In genomic region chr2:178111743-178112142, GRCh38 we compare ENCODE assay signal across 8 cellular contexts. TPM values are rescaled to one million over a fixed set of nuclear protein-coding genes. Genes with fewer than 3 reads are reported as not detected.
DNase-seq lines count a peak whose midpoint lies in the region; ATAC-seq and TF ChIP-seq lines count a peak whose summit lies in the region.

No MANE protein-coding gene starts in this region.

- H3K36me3 Mint-ChIP-seq in chondrocyte (ENCODE audit: low read depth): peaks cover 3% of the 10 kb centered on the region

- H3K27me3 Mint-ChIP-seq in chondrocyte (ENCODE audit: low read depth): no peaks in the 10 kb centered on the region

- peak overlapping the region; percentile 92 for H3K4me3 ChIP-seq in rectal smooth muscle tissue (ENCODE audit: low read length)

- DNase-seq in chondrocyte (ENCODE audit: low spot score) (no peak), D341Med (ENCODE audit: low spot score) (no peak), ecto neural progenitor cell (ENCODE audit: low spot score) (no peak)
- DNase-seq in stimulated activated CD4-positive, alpha-beta T cell treated with anti-CD3 and anti-CD28 coated beads, Interleukin-4, amount 100 ng/mL, for 24 hours: no peak

- no peaks in the 10 kb centered on the region for H3K9me3 ChIP-seq in KOPT-K1 (ENCODE audit: insufficient read depth, low read length, poor library complexity, severe bottlenecking)

- peak; percentile 0 for ATAC-seq in GM19452 (IDR thresholded peaks at IDR 0.05; ENCODE audit: unreplicated experiment)
- no peak for ATAC-seq in HG03097 (IDR thresholded peaks at IDR 0.05; ENCODE audit: low FRiP score, unreplicated experiment)

- no peak overlapping the region for H3K4me3 Mint-ChIP-seq in chondrocyte (ENCODE audit: unreplicated experiment)

- no peak overlapping the region for H3K9ac ChIP-seq in rectal smooth muscle tissue (ENCODE audit: low read length)

- H3K4me1 Mint-ChIP-seq in chondrocyte (ENCODE audit: low read depth): peaks cover 16% of the 10 kb centered on the region

- H3K27ac ChIP-seq in KOPT-K1 (ENCODE audit: low read depth, low read length, poor library complexity, severe bottlenecking) (peak overlapping the region; percentile 72), rectal smooth muscle tissue (ENCODE audit: low read depth, low read length) (no peak overlapping the region)

- H3K27me3 ChIP-seq in rectal smooth muscle tissue (ENCODE audit: control insufficient read depth, insufficient read depth, low read length): no peaks in the 10 kb centered on the region

- H3K36me3 ChIP-seq in KOPT-K1 (ENCODE audit: insufficient read depth, low read length): 0 out of 2 replicates have a peak, but pooled peaks cover 3% of the 10 kb centered on the region
- H3K36me3 ChIP-seq in rectal smooth muscle tissue (ENCODE audit: control insufficient read depth, insufficient read depth, low read length): no peaks in the 10 kb centered on the region

- peak overlapping the region; percentile 83 for H3K27ac Mint-ChIP-seq in chondrocyte (ENCODE audit: unreplicated experiment)

- H3K9me3 Mint-ChIP-seq in chondrocyte (ENCODE audit: low read depth): no peaks in the 10 kb centered on the region

- no peak for TF ChIP-seq CTCF in chondrocyte (IDR thresholded peaks at IDR 0.05)

- peaks cover 4% of the 10 kb centered on the region for H3K4me1 ChIP-seq in rectal smooth muscle tissue (ENCODE audit: control insufficient read depth, insufficient read depth, low read length)

RNA-seq across cellular contexts. Expression of gene RBM45, which starts 0.5 kb away (rescaled TPM):
- 9.9 to 15.5 TPM (median 10.3 TPM) in 3 replicates for total RNA-seq in chondrocyte

RNA-seq across cellular contexts. Expression of gene PDE11A, which starts 39.2 kb away (rescaled TPM):
- total RNA-seq in chondrocyte: 2.1 to 6.8 TPM (median 2.4 TPM) in 3 replicates
